Comparison of ENCODE assay signal across 8 cellular contexts in genomic region chr15:30696439-30697314, GRCh38.
DNase-seq lines count a peak whose midpoint lies in the region; ATAC-seq and TF ChIP-seq lines count a peak whose summit lies in the region.
"Not testable (repeated sequence)": the region's sequence is repeated elsewhere in the genome, so short reads cannot be mapped to it uniquely, and the experiment has no call there.

No MANE protein-coding gene starts in this region.

- not testable (repeated sequence) for DNase-seq in T-helper 2 cell treated with Interferon-gamma antibody and Interleukin-4, amounts not matched to agents 5 μg/mL and 100 μg/mL, for 36 hours (ENCODE audit: low spot score); activated naive CD8-positive, alpha-beta T cell treated with anti-CD3 and anti-CD28 coated beads for 36 hours; stimulated activated naive CD8-positive, alpha-beta T cell treated with anti-CD3 and anti-CD28 coated beads, Interleukin-15, amount 100 ng/mL, for 72 hours

- ATAC-seq in GM18505 (IDR thresholded peaks at IDR 0.05; ENCODE audit: unreplicated experiment) (peak; percentile 66), GM19372 (IDR thresholded peaks at IDR 0.05; ENCODE audit: low read depth, unreplicated experiment) (peak; percentile 85), GM21737 (IDR thresholded peaks at IDR 0.05; ENCODE audit: unreplicated experiment) (peak; percentile 67), HG02981 (IDR thresholded peaks at IDR 0.05; ENCODE audit: unreplicated experiment) (peak; percentile 57), HG03457 (IDR thresholded peaks at IDR 0.05; ENCODE audit: unreplicated experiment) (peak; percentile 73)
- ATAC-seq in stimulated activated naive CD8-positive, alpha-beta T cell treated with anti-CD3 and anti-CD28 coated beads, Interleukin-15, amount 100 ng/mL, for 72 hours = peak; percentile 95

- peaks cover 12% of the 10 kb centered on the region for H3K36me3 Mint-ChIP-seq in T-helper 2 cell treated with Interferon-gamma antibody and Interleukin-4, amounts not matched to agents 5 μg/mL and 100 μg/mL, for 36 hours (ENCODE audit: low read depth)
- not testable (repeated sequence) for H3K36me3 Mint-ChIP-seq in activated naive CD8-positive, alpha-beta T cell treated with anti-CD3 and anti-CD28 coated beads for 36 hours

- H3K27me3 Mint-ChIP-seq in T-helper 2 cell treated with Interferon-gamma antibody and Interleukin-4, amounts not matched to agents 5 μg/mL and 100 μg/mL, for 36 hours (ENCODE audit: low read depth); activated naive CD8-positive, alpha-beta T cell treated with anti-CD3 and anti-CD28 coated beads for 36 hours; stimulated activated naive CD8-positive, alpha-beta T cell treated with anti-CD3 and anti-CD28 coated beads, Interleukin-15, amount 100 ng/mL, for 72 hours: not testable (repeated sequence)

- not testable (repeated sequence) for H3K4me1 Mint-ChIP-seq in T-helper 2 cell treated with Interferon-gamma antibody and Interleukin-4, amounts not matched to agents 5 μg/mL and 100 μg/mL, for 36 hours (ENCODE audit: low read depth); activated naive CD8-positive, alpha-beta T cell treated with anti-CD3 and anti-CD28 coated beads for 36 hours; stimulated activated naive CD8-positive, alpha-beta T cell treated with anti-CD3 and anti-CD28 coated beads, Interleukin-15, amount 100 ng/mL, for 72 hours

- not testable (repeated sequence) for TF ChIP-seq POLR2A in GM18505 (IDR thresholded peaks at IDR 0.05; ENCODE audit: borderline replicate concordance, extremely low read depth, insufficient read depth, insufficient read length)

- H3K9me3 Mint-ChIP-seq in T-helper 2 cell treated with Interferon-gamma antibody and Interleukin-4, amounts not matched to agents 5 μg/mL and 100 μg/mL, for 36 hours; activated naive CD8-positive, alpha-beta T cell treated with anti-CD3 and anti-CD28 coated beads for 36 hours; stimulated activated naive CD8-positive, alpha-beta T cell treated with anti-CD3 and anti-CD28 coated beads, Interleukin-15, amount 100 ng/mL, for 72 hours: not testable (repeated sequence)

- H3K4me3 Mint-ChIP-seq in T-helper 2 cell treated with Interferon-gamma antibody and Interleukin-4, amounts not matched to agents 5 μg/mL and 100 μg/mL, for 36 hours = peak overlapping the region; percentile 65
- H3K4me3 Mint-ChIP-seq in activated naive CD8-positive, alpha-beta T cell treated with anti-CD3 and anti-CD28 coated beads for 36 hours = not testable (repeated sequence)
- peak overlapping the region; percentile 67 to 69 for H3K4me3 Mint-ChIP-seq in stimulated activated naive CD8-positive, alpha-beta T cell treated with anti-CD3 and anti-CD28 coated beads, Interleukin-15, amount 100 ng/mL, for 72 hours

- peak overlapping the region; percentile 93 for H3K27ac Mint-ChIP-seq in T-helper 2 cell treated with Interferon-gamma antibody and Interleukin-4, amounts not matched to agents 5 μg/mL and 100 μg/mL, for 36 hours
- peak overlapping the region; percentile 73 for H3K27ac Mint-ChIP-seq in activated naive CD8-positive, alpha-beta T cell treated with anti-CD3 and anti-CD28 coated beads for 36 hours
- peak overlapping the region in 1 of 2 donors; percentile 42 for H3K27ac Mint-ChIP-seq in stimulated activated naive CD8-positive, alpha-beta T cell treated with anti-CD3 and anti-CD28 coated beads, Interleukin-15, amount 100 ng/mL, for 72 hours
